In genomic region chr10:72834183-72834825, GRCh38 we compare ENCODE assay signal across 1 cellular context.
TF ChIP-seq lines count a peak whose summit lies in the region.

No MANE protein-coding gene starts in this region.

TF ChIP-seq in SK-N-SH treated with all-trans-retinoic acid at 6 μM for 48 hours, 23 proteins besides CTCF, POLR2A, EP300 and RAD21 (continued from another document):
- no peak for TF ChIP-seq OSR1 (CRISPR knock-in tag; IDR thresholded peaks at IDR 0.05)
- no peak for TF ChIP-seq ZNF8 (CRISPR knock-in tag; IDR thresholded peaks at IDR 0.05)
- no peak for TF ChIP-seq POU6F1 (CRISPR knock-in tag; IDR thresholded peaks at IDR 0.05; ENCODE audit: borderline replicate concordance, low read depth)
- TF ChIP-seq TOX (CRISPR knock-in tag; IDR thresholded peaks at IDR 0.05; ENCODE audit: borderline replicate concordance): no peak
- TF ChIP-seq ZFP30 (CRISPR knock-in tag; IDR thresholded peaks at IDR 0.05): no peak
- no peak for TF ChIP-seq CSDC2 (CRISPR knock-in tag; IDR thresholded peaks at IDR 0.05)
- no peak for TF ChIP-seq RARB (CRISPR knock-in tag; IDR thresholded peaks at IDR 0.05)
- TF ChIP-seq ZNF70 (CRISPR knock-in tag; IDR thresholded peaks at IDR 0.05): no peak
- TF ChIP-seq, protein P1, sequence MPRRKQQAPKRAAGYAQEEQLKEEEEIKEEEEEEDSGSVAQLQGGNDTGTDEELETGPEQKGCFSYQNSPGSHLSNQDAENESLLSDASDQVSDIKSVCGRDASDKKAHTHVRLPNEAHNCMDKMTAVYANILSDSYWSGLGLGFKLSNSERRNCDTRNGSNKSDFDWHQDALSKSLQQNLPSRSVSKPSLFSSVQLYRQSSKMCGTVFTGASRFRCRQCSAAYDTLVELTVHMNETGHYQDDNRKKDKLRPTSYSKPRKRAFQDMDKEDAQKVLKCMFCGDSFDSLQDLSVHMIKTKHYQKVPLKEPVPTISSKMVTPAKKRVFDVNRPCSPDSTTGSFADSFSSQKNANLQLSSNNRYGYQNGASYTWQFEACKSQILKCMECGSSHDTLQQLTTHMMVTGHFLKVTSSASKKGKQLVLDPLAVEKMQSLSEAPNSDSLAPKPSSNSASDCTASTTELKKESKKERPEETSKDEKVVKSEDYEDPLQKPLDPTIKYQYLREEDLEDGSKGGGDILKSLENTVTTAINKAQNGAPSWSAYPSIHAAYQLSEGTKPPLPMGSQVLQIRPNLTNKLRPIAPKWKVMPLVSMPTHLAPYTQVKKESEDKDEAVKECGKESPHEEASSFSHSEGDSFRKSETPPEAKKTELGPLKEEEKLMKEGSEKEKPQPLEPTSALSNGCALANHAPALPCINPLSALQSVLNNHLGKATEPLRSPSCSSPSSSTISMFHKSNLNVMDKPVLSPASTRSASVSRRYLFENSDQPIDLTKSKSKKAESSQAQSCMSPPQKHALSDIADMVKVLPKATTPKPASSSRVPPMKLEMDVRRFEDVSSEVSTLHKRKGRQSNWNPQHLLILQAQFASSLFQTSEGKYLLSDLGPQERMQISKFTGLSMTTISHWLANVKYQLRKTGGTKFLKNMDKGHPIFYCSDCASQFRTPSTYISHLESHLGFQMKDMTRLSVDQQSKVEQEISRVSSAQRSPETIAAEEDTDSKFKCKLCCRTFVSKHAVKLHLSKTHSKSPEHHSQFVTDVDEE (CRISPR knock-in tag; IDR thresholded peaks at IDR 0.05): no peak
- no peak for TF ChIP-seq ARNTL (CRISPR knock-in tag; IDR thresholded peaks at IDR 0.05; ENCODE audit: borderline replicate concordance, low read depth)
- TF ChIP-seq BACH2 (CRISPR knock-in tag; IDR thresholded peaks at IDR 0.05; ENCODE audit: borderline replicate concordance): no peak
- TF ChIP-seq ISL1 (CRISPR knock-in tag; IDR thresholded peaks at IDR 0.05): no peak
